In genomic region chr21:33878824-33879223, GRCh38 we compare ENCODE assay signal across 8 cellular contexts.
"Had no signal": no experiment of that assay in that cellular context is flagged by ENCODE, and none has a peak within 500 bp of the region (broad histone marks: within the 10 kb centered on the region; RNA-seq: fewer than 3 reads in every experiment).

No MANE protein-coding gene starts in this region.

- ATAC-seq: HCT116, K562 had no signal

- DNase-seq: GM23248, GOT3, H7, HFFc6, IMR-90 had no signal

- H3K4me3 Mint-ChIP-seq: HFFc6 had no signal

- H3K9me3 ChIP-seq: HAP-1 had no signal

- H3K4me3 ChIP-seq: GM23248, HAP-1, K562 had no signal

- H3K9me3 Mint-ChIP-seq: HFFc6 had no signal

- H3K27ac ChIP-seq: GM23248 had no signal

- H3K27ac Mint-ChIP-seq: HFFc6 had no signal

- H3K4me1 ChIP-seq: HAP-1 had no signal

- H3K36me3 ChIP-seq: HAP-1 had no signal
